ENCODE assay signal across 1 cellular context in the genomic region with DNA sequence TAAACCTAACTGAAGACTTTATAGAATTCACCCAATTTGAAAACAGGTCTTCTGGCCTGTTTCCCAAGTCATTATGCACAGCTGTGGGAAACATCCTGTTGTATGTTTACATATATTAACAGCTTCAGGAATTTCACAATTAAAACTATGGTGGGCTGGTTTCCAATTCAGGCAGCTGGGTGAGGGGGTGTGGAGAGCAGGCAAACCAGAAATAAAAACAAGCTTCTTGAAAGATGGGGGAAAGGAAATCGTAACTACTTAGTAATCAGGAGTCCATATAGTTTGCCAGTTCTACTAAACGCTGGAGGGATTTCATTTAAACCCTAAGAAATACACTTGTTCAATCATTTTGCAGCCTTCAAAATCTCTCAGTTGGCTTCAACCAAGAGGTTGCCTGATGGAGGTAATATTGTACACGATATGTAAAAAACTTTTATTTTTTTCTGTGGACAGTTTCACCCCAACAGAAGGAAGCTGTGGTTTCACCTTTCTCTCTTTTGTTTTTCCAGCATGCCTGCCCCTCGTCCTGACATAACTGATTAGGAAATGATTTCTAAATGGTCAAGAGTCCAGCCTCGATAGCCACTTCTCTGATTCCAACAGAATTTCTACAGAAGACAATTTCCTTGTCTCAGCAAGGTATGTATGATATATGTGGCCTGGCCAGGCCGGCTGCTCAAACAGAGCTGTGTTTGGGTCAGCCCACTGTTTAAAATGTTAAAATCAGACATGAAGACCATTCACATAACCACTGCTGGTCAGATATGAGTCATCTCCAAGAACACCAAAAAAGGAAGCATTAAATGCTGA.
TF ChIP-seq lines count a peak whose summit lies in the region.

No MANE protein-coding gene starts in this region.

TF ChIP-seq in SK-N-SH, 30 proteins besides CTCF, POLR2A, EP300 and RAD21 (continued from another document):
- TF ChIP-seq, protein P1, sequence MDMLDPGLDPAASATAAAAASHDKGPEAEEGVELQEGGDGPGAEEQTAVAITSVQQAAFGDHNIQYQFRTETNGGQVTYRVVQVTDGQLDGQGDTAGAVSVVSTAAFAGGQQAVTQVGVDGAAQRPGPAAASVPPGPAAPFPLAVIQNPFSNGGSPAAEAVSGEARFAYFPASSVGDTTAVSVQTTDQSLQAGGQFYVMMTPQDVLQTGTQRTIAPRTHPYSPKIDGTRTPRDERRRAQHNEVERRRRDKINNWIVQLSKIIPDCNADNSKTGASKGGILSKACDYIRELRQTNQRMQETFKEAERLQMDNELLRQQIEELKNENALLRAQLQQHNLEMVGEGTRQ (IDR thresholded peaks at IDR 0.05; ENCODE audit: borderline replicate concordance, low read depth, low read length), result no peak
- TF ChIP-seq NFIC (IDR thresholded peaks at IDR 0.05; ENCODE audit: borderline replicate concordance), result 0 out of 2 replicates have a peak, but pooled peaks have one; percentile 15
- TF ChIP-seq, protein P2, sequence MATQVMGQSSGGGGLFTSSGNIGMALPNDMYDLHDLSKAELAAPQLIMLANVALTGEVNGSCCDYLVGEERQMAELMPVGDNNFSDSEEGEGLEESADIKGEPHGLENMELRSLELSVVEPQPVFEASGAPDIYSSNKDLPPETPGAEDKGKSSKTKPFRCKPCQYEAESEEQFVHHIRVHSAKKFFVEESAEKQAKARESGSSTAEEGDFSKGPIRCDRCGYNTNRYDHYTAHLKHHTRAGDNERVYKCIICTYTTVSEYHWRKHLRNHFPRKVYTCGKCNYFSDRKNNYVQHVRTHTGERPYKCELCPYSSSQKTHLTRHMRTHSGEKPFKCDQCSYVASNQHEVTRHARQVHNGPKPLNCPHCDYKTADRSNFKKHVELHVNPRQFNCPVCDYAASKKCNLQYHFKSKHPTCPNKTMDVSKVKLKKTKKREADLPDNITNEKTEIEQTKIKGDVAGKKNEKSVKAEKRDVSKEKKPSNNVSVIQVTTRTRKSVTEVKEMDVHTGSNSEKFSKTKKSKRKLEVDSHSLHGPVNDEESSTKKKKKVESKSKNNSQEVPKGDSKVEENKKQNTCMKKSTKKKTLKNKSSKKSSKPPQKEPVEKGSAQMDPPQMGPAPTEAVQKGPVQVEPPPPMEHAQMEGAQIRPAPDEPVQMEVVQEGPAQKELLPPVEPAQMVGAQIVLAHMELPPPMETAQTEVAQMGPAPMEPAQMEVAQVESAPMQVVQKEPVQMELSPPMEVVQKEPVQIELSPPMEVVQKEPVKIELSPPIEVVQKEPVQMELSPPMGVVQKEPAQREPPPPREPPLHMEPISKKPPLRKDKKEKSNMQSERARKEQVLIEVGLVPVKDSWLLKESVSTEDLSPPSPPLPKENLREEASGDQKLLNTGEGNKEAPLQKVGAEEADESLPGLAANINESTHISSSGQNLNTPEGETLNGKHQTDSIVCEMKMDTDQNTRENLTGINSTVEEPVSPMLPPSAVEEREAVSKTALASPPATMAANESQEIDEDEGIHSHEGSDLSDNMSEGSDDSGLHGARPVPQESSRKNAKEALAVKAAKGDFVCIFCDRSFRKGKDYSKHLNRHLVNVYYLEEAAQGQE (IDR thresholded peaks at IDR 0.05; ENCODE audit: low read depth, low read length), result no peak
- TF ChIP-seq JUND (IDR thresholded peaks at IDR 0.05), result peak; percentile 69
- no peak for TF ChIP-seq MXI1 (IDR thresholded peaks at IDR 0.05; ENCODE audit: low read depth, low read length)
- no peak for TF ChIP-seq SMC3 (IDR thresholded peaks at IDR 0.05; ENCODE audit: low read depth, low read length)
- peak; percentile 76; the same call in 1 of the 2 replicates for TF ChIP-seq FOSL2 (IDR thresholded peaks at IDR 0.05; ENCODE audit: borderline replicate concordance, low read depth)
- TF ChIP-seq POLR2AphosphoS5 (IDR thresholded peaks at IDR 0.05; ENCODE audit: low read depth, low read length), result no peak; the same call in 1 of the 2 replicates
- peak; percentile 45; the same call in 1 of the 2 replicates for TF ChIP-seq FOXM1 (IDR thresholded peaks at IDR 0.05; ENCODE audit: low read depth)
- peak; percentile 43; the same call in 1 of the 2 replicates for TF ChIP-seq TCF12 (IDR thresholded peaks at IDR 0.05)
